In genomic region chr16:2250652-2251280, GRCh38 we compare ENCODE assay signal across 6 cellular contexts.
DNase-seq lines count a peak whose midpoint lies in the region; ATAC-seq and TF ChIP-seq lines count a peak whose summit lies in the region.

No MANE protein-coding gene starts in this region.

- in situ Hi-C loops in HAP-1 (cut with MboI; ENCODE audit: low sequenced_read_pairs): no loop called here

- DNase-seq in HAP-1 (ENCODE audit: low spot score in 2 of 2) (peak; percentile 40 to 67), WERI-Rb-1 (no peak), foreskin fibroblast (peak in 1 of 2 donors; percentile 53), hippocampal formation (lab: John Stamatoyannopoulos, UW) (no peak)
- DNase-seq in stimulated activated effector memory CD8-positive, alpha-beta T cell treated with anti-CD3 and anti-CD28 coated beads, Interleukin-12 subunit alpha, Interleukin-12 subunit beta, amount 100 ng/mL, for 72 hours (ENCODE audit: low spot score in 2 of 2): no peak

- H3K4me3 Mint-ChIP-seq in stimulated activated effector memory CD8-positive, alpha-beta T cell treated with anti-CD3 and anti-CD28 coated beads, Interleukin-12 subunit alpha, Interleukin-12 subunit beta, amount 100 ng/mL, for 72 hours: peak overlapping the region; percentile 78

- H3K4me1 Mint-ChIP-seq in stimulated activated effector memory CD8-positive, alpha-beta T cell treated with anti-CD3 and anti-CD28 coated beads, Interleukin-12 subunit alpha, Interleukin-12 subunit beta, amount 100 ng/mL, for 72 hours: no peaks in the 10 kb centered on the region

- no peaks in the 10 kb centered on the region for H3K9me3 Mint-ChIP-seq in stimulated activated effector memory CD8-positive, alpha-beta T cell treated with anti-CD3 and anti-CD28 coated beads, Interleukin-12 subunit alpha, Interleukin-12 subunit beta, amount 100 ng/mL, for 72 hours

- H3K9me3 ChIP-seq in HAP-1 (no peaks in the 10 kb centered on the region), WERI-Rb-1 (ENCODE audit: severe bottlenecking) (no peaks in the 10 kb centered on the region)

- H3K36me3 ChIP-seq in HAP-1 (replicated peaks) (peaks cover 73% of the 10 kb centered on the region), WERI-Rb-1 (peaks cover 76% of the 10 kb centered on the region)

- peaks cover 78% of the 10 kb centered on the region for H3K36me3 Mint-ChIP-seq in stimulated activated effector memory CD8-positive, alpha-beta T cell treated with anti-CD3 and anti-CD28 coated beads, Interleukin-12 subunit alpha, Interleukin-12 subunit beta, amount 100 ng/mL, for 72 hours

- H3K27me3 ChIP-seq in HAP-1 (ENCODE audit: low read depth) (no peaks in the 10 kb centered on the region), WERI-Rb-1 (ENCODE audit: insufficient read depth, low read depth, severe bottlenecking) (no peaks in the 10 kb centered on the region)

- H3K4me3 ChIP-seq in HAP-1 (peak overlapping the region; percentile 65), WERI-Rb-1 (ENCODE audit: low read depth, low read length) (peak overlapping the region; percentile 63), foreskin fibroblast (ENCODE audit: low read depth in 1 of 2, low read length in 2 of 2) (peak overlapping the region; percentile 66 to 68)

- ATAC-seq in stimulated activated effector memory CD8-positive, alpha-beta T cell treated with anti-CD3 and anti-CD28 coated beads, Interleukin-12 subunit alpha, Interleukin-12 subunit beta, amount 100 ng/mL, for 72 hours: peak; percentile 3
- ATAC-seq in GM19328 (IDR thresholded peaks at IDR 0.05; ENCODE audit: unreplicated experiment): no peak

- peak overlapping the region; percentile 88 for H3K27ac ChIP-seq in WERI-Rb-1

- TF ChIP-seq CTCF in WERI-Rb-1 (IDR thresholded peaks at IDR 0.05; ENCODE audit: low read depth, low read length): no peak
- TF ChIP-seq CTCF in foreskin fibroblast (IDR thresholded peaks at IDR 0.05; ENCODE audit: low read depth, low read length): no peak

- peak overlapping the region; percentile 81 for H3K27ac Mint-ChIP-seq in stimulated activated effector memory CD8-positive, alpha-beta T cell treated with anti-CD3 and anti-CD28 coated beads, Interleukin-12 subunit alpha, Interleukin-12 subunit beta, amount 100 ng/mL, for 72 hours

- peaks cover 5% of the 10 kb centered on the region; the same call in 1 of the 2 replicates for H3K4me1 ChIP-seq in HAP-1

Comparison
In these comparisons a context has a peak if more than half of its experiments do, and no peak if none do; other contexts are left out.
1. DNase-seq: peak in HAP-1 (2 of 2); none in WERI-Rb-1 (single experiment), stimulated activated effector memory CD8-positive, alpha-beta T cell treated with anti-CD3 and anti-CD28 coated beads, Interleukin-12 subunit alpha, Interleukin-12 subunit beta, amount 100 ng/mL, for 72 hours (0 of 2) and hippocampal formation (0 of 2).
2. Peak in every context shown above with its lines, with median percentiles within 50 percentile points of each other: H3K4me3 ChIP-seq.